Comparison of ENCODE assay signal across 33 cellular contexts in the genomic region with DNA sequence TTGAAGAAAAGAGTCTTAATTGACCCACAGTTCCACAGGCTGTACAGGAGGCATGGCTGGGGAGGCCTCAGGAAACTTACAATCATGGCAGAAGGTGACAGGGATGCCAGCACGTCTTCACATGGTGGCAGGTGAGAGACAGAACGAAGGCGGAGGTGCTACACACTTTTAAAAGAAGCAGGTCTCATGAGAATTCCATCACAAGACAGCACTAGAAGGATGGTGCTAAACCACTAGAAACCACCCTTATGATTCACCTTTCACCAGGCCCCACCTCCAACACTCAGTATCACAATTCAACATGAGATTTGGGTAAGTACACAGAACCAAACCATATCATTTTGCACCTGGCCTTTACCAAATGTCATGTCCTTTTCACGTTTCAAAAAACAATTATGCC. TPM values are rescaled to one million over a fixed set of nuclear protein-coding genes. Genes with fewer than 3 reads are reported as not detected.
DNase-seq lines count a peak whose midpoint lies in the region; ATAC-seq and TF ChIP-seq lines count a peak whose summit lies in the region.
"Had no signal": no experiment of that assay in that cellular context is flagged by ENCODE, and none has a peak within 500 bp of the region (broad histone marks: within the 10 kb centered on the region; RNA-seq: fewer than 3 reads in every experiment).

No MANE protein-coding gene starts in this region.

- H3K27ac ChIP-seq in CD8-positive, alpha-beta T cell (ENCODE audit: low read depth, low read length): no peak overlapping the region
- H3K27ac ChIP-seq: A549, SJCRH30, tibial nerve had no signal

- peak overlapping the region; percentile 39 for H3K27ac Mint-ChIP-seq in activated CD4-positive, alpha-beta memory T cell treated with anti-CD3 and anti-CD28 coated beads for 36 hours
- no peak overlapping the region for H3K27ac Mint-ChIP-seq in activated CD4-positive, alpha-beta memory T cell treated with anti-CD3 and anti-CD28 coated beads, Interleukin-2, amount 10 ng/mL, durations not matched to agents 7 days and 5 days
- H3K27ac Mint-ChIP-seq in CD8-positive, alpha-beta T cell: peak overlapping the region; percentile 35
- peak overlapping the region; percentile 2 for H3K27ac Mint-ChIP-seq in activated T-cell treated with anti-CD3 and anti-CD28 coated beads, Interleukin-2, amount 50 U/mL, for 72 hours
- peak overlapping the region; percentile 49 to 77 for H3K27ac Mint-ChIP-seq in effector memory CD8-positive, alpha-beta T cell
- H3K27ac Mint-ChIP-seq: activated naive CD8-positive, alpha-beta T cell treated with anti-CD3 and anti-CD28 coated beads, Interleukin-2, amount 10 ng/mL, durations not matched to agents 7 days and 5 days; CD4-positive, alpha-beta memory T cell; HFFc6 had no signal

- POLR2A ChIA-PET in activated CD4-positive, alpha-beta memory T cell treated with anti-CD3 and anti-CD28 coated beads for 36 hours (lab: Charles Lee): no interaction called here
- POLR2A ChIA-PET in activated CD4-positive, alpha-beta memory T cell treated with anti-CD3 and anti-CD28 coated beads, Interleukin-2, amount 10 ng/mL, durations not matched to agents 7 days and 5 days (lab: Charles Lee): no interaction called here
- POLR2A ChIA-PET in CD8-positive, alpha-beta T cell (lab: Charles Lee): no interaction called here

- peak; percentile 55 for DNase-seq in activated CD4-positive, alpha-beta memory T cell treated with anti-CD3 and anti-CD28 coated beads for 36 hours
- DNase-seq in activated CD4-positive, alpha-beta memory T cell treated with anti-CD3 and anti-CD28 coated beads, Interleukin-2, amount 10 ng/mL, durations not matched to agents 7 days and 5 days: no peak
- no peak for DNase-seq in CD8-positive, alpha-beta T cell
- peak in 1 of 2 donors; percentile 38 for DNase-seq in activated T-cell treated with anti-CD3 and anti-CD28 coated beads, Interleukin-2, amount 50 U/mL, for 72 hours
- no peak for DNase-seq in effector memory CD8-positive, alpha-beta T cell
- DNase-seq in NCI-H345 (lab: John Stamatoyannopoulos, UW) (no peak), SW 1271 (lab: John Stamatoyannopoulos, UW) (no peak), amygdala (lab: John Stamatoyannopoulos, UW) (no peak)
- DNase-seq: activated CD4-positive, CD25-positive, alpha-beta regulatory T cell; activated naive CD8-positive, alpha-beta T cell treated with anti-CD3 and anti-CD28 coated beads, Interleukin-2, amount 10 ng/mL, durations not matched to agents 7 days and 5 days; CD4-positive, alpha-beta memory T cell; cerebellar nuclear complex; DMS 273 treated with DMSO at 0.1 percent for 48 hours; EL; GOT3; HFFc6; hippocampal formation; KG1; mesenchymal stem cell; MM.1S; NCI-H1417 treated with DMSO at 0.1 percent for 48 hours; NCI-H2081; NCI-H2227 treated with DMSO at 0.1 percent for 48 hours; NCI-H748 treated with DMSO at 0.1 percent for 48 hours; posterior cingulate gyrus; right cardiac atrium; SJCRH30; T-helper 1 cell had no signal

- H3K4me3 Mint-ChIP-seq in activated CD4-positive, alpha-beta memory T cell treated with anti-CD3 and anti-CD28 coated beads for 36 hours: no peak overlapping the region
- H3K4me3 Mint-ChIP-seq in activated CD4-positive, alpha-beta memory T cell treated with anti-CD3 and anti-CD28 coated beads, Interleukin-2, amount 10 ng/mL, durations not matched to agents 7 days and 5 days: no peak overlapping the region
- H3K4me3 Mint-ChIP-seq in CD8-positive, alpha-beta T cell: no peak overlapping the region
- peak overlapping the region in 1 of 2 donors; percentile 16 for H3K4me3 Mint-ChIP-seq in activated T-cell treated with anti-CD3 and anti-CD28 coated beads, Interleukin-2, amount 50 U/mL, for 72 hours
- peak overlapping the region in 1 of 2 donors; percentile 24 for H3K4me3 Mint-ChIP-seq in effector memory CD8-positive, alpha-beta T cell
- H3K4me3 Mint-ChIP-seq: activated naive CD8-positive, alpha-beta T cell treated with anti-CD3 and anti-CD28 coated beads, Interleukin-2, amount 10 ng/mL, durations not matched to agents 7 days and 5 days; HFFc6 had no signal

- intact Hi-C loops in activated CD4-positive, alpha-beta memory T cell treated with anti-CD3 and anti-CD28 coated beads for 36 hours (cut with micrococcal nuclease): no loop called here
- intact Hi-C loops in CD8-positive, alpha-beta T cell (cut with DNase I, micrococcal nuclease): no loop called here

- H3K27me3 ChIP-seq in CD8-positive, alpha-beta T cell (ENCODE audit: insufficient read depth, low read length): no peaks in the 10 kb centered on the region
- H3K27me3 ChIP-seq: SJCRH30, tibial nerve had no signal

- peaks cover 35% of the 10 kb centered on the region for H3K9me3 Mint-ChIP-seq in activated CD4-positive, alpha-beta memory T cell treated with anti-CD3 and anti-CD28 coated beads for 36 hours
- peaks cover 28% of the 10 kb centered on the region for H3K9me3 Mint-ChIP-seq in activated CD4-positive, alpha-beta memory T cell treated with anti-CD3 and anti-CD28 coated beads, Interleukin-2, amount 10 ng/mL, durations not matched to agents 7 days and 5 days
- H3K9me3 Mint-ChIP-seq in CD8-positive, alpha-beta T cell: peaks cover 14% of the 10 kb centered on the region
- peaks cover 11 to 18% of the 10 kb centered on the region in 2 donors for H3K9me3 Mint-ChIP-seq in activated T-cell treated with anti-CD3 and anti-CD28 coated beads, Interleukin-2, amount 50 U/mL, for 72 hours
- H3K9me3 Mint-ChIP-seq in effector memory CD8-positive, alpha-beta T cell: peaks cover 0 to 5% of the 10 kb centered on the region in 2 donors

- peaks cover 5% of the 10 kb centered on the region for H3K9me3 ChIP-seq in CD8-positive, alpha-beta T cell (ENCODE audit: low read length)
- H3K9me3 ChIP-seq: A549 had no signal

- H3K36me3 Mint-ChIP-seq in activated CD4-positive, alpha-beta memory T cell treated with anti-CD3 and anti-CD28 coated beads for 36 hours: peaks cover 28% of the 10 kb centered on the region
- H3K36me3 Mint-ChIP-seq in activated CD4-positive, alpha-beta memory T cell treated with anti-CD3 and anti-CD28 coated beads, Interleukin-2, amount 10 ng/mL, durations not matched to agents 7 days and 5 days (ENCODE audit: low read depth): peaks cover 33% of the 10 kb centered on the region
- H3K36me3 Mint-ChIP-seq in CD8-positive, alpha-beta T cell: peaks cover 21% of the 10 kb centered on the region
- H3K36me3 Mint-ChIP-seq in activated T-cell treated with anti-CD3 and anti-CD28 coated beads, Interleukin-2, amount 50 U/mL, for 72 hours (ENCODE audit: insufficient read depth in 2 of 2): peaks cover 30 to 64% of the 10 kb centered on the region in 2 donors
- H3K36me3 Mint-ChIP-seq in effector memory CD8-positive, alpha-beta T cell (ENCODE audit: insufficient read depth): peaks cover 5% of the 10 kb centered on the region

- no peaks in the 10 kb centered on the region for H3K36me3 ChIP-seq in CD8-positive, alpha-beta T cell (ENCODE audit: insufficient read depth, low read length)
- H3K36me3 ChIP-seq: SJCRH30 had no signal

- H3K4me3 ChIP-seq in CD8-positive, alpha-beta T cell (ENCODE audit: low read depth, low read length): no peak overlapping the region
- H3K4me3 ChIP-seq: A549, SJCRH30, tibial nerve had no signal

- peaks cover 27% of the 10 kb centered on the region for H3K4me1 Mint-ChIP-seq in activated CD4-positive, alpha-beta memory T cell treated with anti-CD3 and anti-CD28 coated beads for 36 hours (ENCODE audit: low read depth)
- peaks cover 11% of the 10 kb centered on the region for H3K4me1 Mint-ChIP-seq in activated CD4-positive, alpha-beta memory T cell treated with anti-CD3 and anti-CD28 coated beads, Interleukin-2, amount 10 ng/mL, durations not matched to agents 7 days and 5 days
- peaks cover 7% of the 10 kb centered on the region for H3K4me1 Mint-ChIP-seq in CD8-positive, alpha-beta T cell (ENCODE audit: low read depth)
- H3K4me1 Mint-ChIP-seq in activated T-cell treated with anti-CD3 and anti-CD28 coated beads, Interleukin-2, amount 50 U/mL, for 72 hours (ENCODE audit: low read depth): peaks cover 39% of the 10 kb centered on the region
- peaks cover 14 to 21% of the 10 kb centered on the region in 2 donors for H3K4me1 Mint-ChIP-seq in effector memory CD8-positive, alpha-beta T cell (ENCODE audit: low read depth in 2 of 2)

- ATAC-seq in CD8-positive, alpha-beta T cell: peak; percentile 23
- peak; percentile 94 to 96 for ATAC-seq in activated T-cell treated with anti-CD3 and anti-CD28 coated beads, Interleukin-2, amount 50 U/mL, for 72 hours (replicated peaks in 1 of 2)
- ATAC-seq in effector memory CD8-positive, alpha-beta T cell (replicated peaks): peak; percentile 81
- ATAC-seq: A549, right cardiac atrium had no signal

- CTCF ChIA-PET in activated CD4-positive, alpha-beta memory T cell treated with anti-CD3 and anti-CD28 coated beads for 36 hours (lab: Charles Lee): interaction anchor here (1.4 to 2.2 kb wide), 3 partner anchors 15 to 86 kb away, joined by 3 to 5 read pairs (median 4); no protein-coding TSS in a partner anchor
- CTCF ChIA-PET in activated CD4-positive, alpha-beta memory T cell treated with anti-CD3 and anti-CD28 coated beads, Interleukin-2, amount 10 ng/mL, durations not matched to agents 7 days and 5 days (lab: Charles Lee): no interaction called here
- CTCF ChIA-PET in CD8-positive, alpha-beta T cell (lab: Charles Lee): interaction anchor here (1.7 kb wide), 1 partner anchor 15 kb away, joined by 6 read pairs; no protein-coding TSS in a partner anchor

- no peaks in the 10 kb centered on the region for H3K27me3 Mint-ChIP-seq in activated CD4-positive, alpha-beta memory T cell treated with anti-CD3 and anti-CD28 coated beads for 36 hours
- H3K27me3 Mint-ChIP-seq in activated CD4-positive, alpha-beta memory T cell treated with anti-CD3 and anti-CD28 coated beads, Interleukin-2, amount 10 ng/mL, durations not matched to agents 7 days and 5 days: no peaks in the 10 kb centered on the region
- H3K27me3 Mint-ChIP-seq in CD8-positive, alpha-beta T cell (ENCODE audit: low read depth): no peaks in the 10 kb centered on the region
- H3K27me3 Mint-ChIP-seq in activated T-cell treated with anti-CD3 and anti-CD28 coated beads, Interleukin-2, amount 50 U/mL, for 72 hours (ENCODE audit: low read depth): no peaks in the 10 kb centered on the region
- no peaks in the 10 kb centered on the region for H3K27me3 Mint-ChIP-seq in effector memory CD8-positive, alpha-beta T cell
- H3K27me3 Mint-ChIP-seq: activated naive CD8-positive, alpha-beta T cell treated with anti-CD3 and anti-CD28 coated beads, Interleukin-2, amount 10 ng/mL, durations not matched to agents 7 days and 5 days; CD4-positive, alpha-beta memory T cell had no signal

- TF ChIP-seq CTCF in CD8-positive, alpha-beta T cell (IDR thresholded peaks at IDR 0.05): no peak

- H3K4me1 ChIP-seq in CD8-positive, alpha-beta T cell (ENCODE audit: insufficient read depth, low read length): peaks cover 3% of the 10 kb centered on the region
- H3K4me1 ChIP-seq: A549, SJCRH30, tibial nerve had no signal

RNA-seq across cellular contexts. Expression of a gene that starts 20.9 kb away (rescaled TPM):
- total RNA-seq in activated CD4-positive, alpha-beta memory T cell treated with anti-CD3 and anti-CD28 coated beads for 36 hours: 10 to 100 TPM; 40.1 to 41.6 TPM
- 10 to 100 TPM; 52.0 to 53.2 TPM for total RNA-seq in activated CD4-positive, alpha-beta memory T cell treated with anti-CD3 and anti-CD28 coated beads, Interleukin-2, amount 10 ng/mL, durations not matched to agents 7 days and 5 days
- 100 to 1,000 TPM; 136 to 137 TPM for total RNA-seq in CD8-positive, alpha-beta T cell
- 10 to 100 TPM; 34.6 to 56.1 TPM for total RNA-seq in activated T-cell treated with anti-CD3 and anti-CD28 coated beads, Interleukin-2, amount 50 U/mL, for 72 hours
- total RNA-seq: endothelial cell of umbilical vein, fibroblast of lung, HFFc6, RPMI7951 had no signal

RNA-seq across cellular contexts. Expression of a gene that starts 23.9 kb away (rescaled TPM):
- total RNA-seq in activated CD4-positive, alpha-beta memory T cell treated with anti-CD3 and anti-CD28 coated beads for 36 hours: 1 to 10 TPM; 6.1 to 6.8 TPM
- total RNA-seq in activated CD4-positive, alpha-beta memory T cell treated with anti-CD3 and anti-CD28 coated beads, Interleukin-2, amount 10 ng/mL, durations not matched to agents 7 days and 5 days: 1 to 10 TPM; 3.4 to 3.7 TPM
- under 1 TPM; 0.52 to 0.83 TPM for total RNA-seq in CD8-positive, alpha-beta T cell
- 1 to 10 TPM; 6.1 to 6.3 TPM for total RNA-seq in activated T-cell treated with anti-CD3 and anti-CD28 coated beads, Interleukin-2, amount 50 U/mL, for 72 hours

Comparison
In these comparisons a context has a peak if more than half of its experiments do, and no peak if none do; other contexts are left out.
1. ATAC-seq: peak in every context shown above with its lines; median percentile 95 in activated T-cell treated with anti-CD3 and anti-CD28 coated beads, Interleukin-2, amount 50 U/mL, for 72 hours; 81 in effector memory CD8-positive, alpha-beta T cell; 23 in CD8-positive, alpha-beta T cell.